In genomic region chr12:94207467-94208432, GRCh38 we compare ENCODE assay signal across 9 cellular contexts. TPM values are rescaled to one million over a fixed set of nuclear protein-coding genes. Genes with fewer than 3 reads are reported as not detected.
A peak's percentile ranks its signal among the peaks of the same experiment; 100 is the strongest.
DNase-seq lines count a peak whose midpoint lies in the region; ATAC-seq and FAIRE-seq lines count a peak whose summit lies in the region.
"Had no signal": no experiment of that assay in that cellular context is flagged by ENCODE, and none has a peak within 500 bp of the region (broad histone marks: within the 10 kb centered on the region; RNA-seq: fewer than 3 reads in every experiment).

No MANE protein-coding gene starts in this region.

- no peaks in the 10 kb centered on the region for H3K27me3 ChIP-seq in small intestine (ENCODE audit: control insufficient read depth in 2 of 2, insufficient read depth in 2 of 2, low read length in 2 of 2)

- H3K27me3 Mint-ChIP-seq in T-cell, result no peaks in the 10 kb centered on the region
- H3K27me3 Mint-ChIP-seq in effector memory CD8-positive, alpha-beta T cell, result no peaks in the 10 kb centered on the region

- no peaks in the 10 kb centered on the region for H3K9me3 ChIP-seq in small intestine (ENCODE audit: control insufficient read depth, low read depth)

- peak overlapping the region; percentile 75 to 80 (median 76) for H3K4me3 Mint-ChIP-seq in T-cell
- H3K4me3 Mint-ChIP-seq in effector memory CD8-positive, alpha-beta T cell, result peak overlapping the region; percentile 81 to 84

- H3K4me1 ChIP-seq in small intestine (ENCODE audit: control insufficient read depth in 2 of 2, insufficient read depth in 1 of 2, low read depth in 1 of 2, low read length in 1 of 2), result peaks cover 0 to 3% of the 10 kb centered on the region in 2 donors

- CTCF ChIA-PET in T-cell (lab: Charles Lee), result interaction anchor here (0.6 to 1.5 kb wide), 10 partner anchors 30 to 1790 kb away, joined by 3 to 8 read pairs (median 4); partner anchors contain the start of gene PLXNC1 (in 1 of the 2)

- H3K4me3 ChIP-seq in small intestine (ENCODE audit: low read depth in 1 of 2, low read length in 2 of 2), result no peak overlapping the region

- H3K36me3 Mint-ChIP-seq in T-cell, result peaks cover 7% of the 10 kb centered on the region
- H3K36me3 Mint-ChIP-seq in effector memory CD8-positive, alpha-beta T cell (ENCODE audit: insufficient read depth), result peaks cover 10% of the 10 kb centered on the region

- peak overlapping the region; percentile 48 to 90 for H3K27ac ChIP-seq in small intestine (ENCODE audit: low read depth in 1 of 2, low read length in 1 of 2)

- POLR2A ChIA-PET in T-cell (lab: Charles Lee), result interaction anchor here (0.5 to 1.1 kb wide), 7 partner anchors 24 to 1988 kb away, joined by 3 to 4 read pairs (median 3); no protein-coding TSS in a partner anchor

- no peaks in the 10 kb centered on the region for H3K9me3 Mint-ChIP-seq in T-cell
- H3K9me3 Mint-ChIP-seq in effector memory CD8-positive, alpha-beta T cell, result no peaks in the 10 kb centered on the region

- peak overlapping the region; percentile 93 to 98 for H3K27ac Mint-ChIP-seq in T-cell
- H3K27ac Mint-ChIP-seq in effector memory CD8-positive, alpha-beta T cell, result peak overlapping the region; percentile 94 to 99

- WGBS in small intestine, 3 donors, result 46 to 76% (median 60%) methylated on average over 12 of the region's 12 CpGs

- peaks cover 56 to 65% (median 59%) of the 10 kb centered on the region in 3 donors for H3K4me1 Mint-ChIP-seq in T-cell
- H3K4me1 Mint-ChIP-seq in effector memory CD8-positive, alpha-beta T cell (ENCODE audit: low read depth in 2 of 2), result peaks cover 37 to 50% of the 10 kb centered on the region in 2 donors

- peak in 30 of 34 experiments; percentile 6 to 54 (median 22) for DNase-seq in T-cell
- peak; percentile 17 to 38 (median 18) for DNase-seq in effector memory CD8-positive, alpha-beta T cell
- DNase-seq in small intestine, result peak; percentile 18
- no peak for DNase-seq in NCI-H1092 (lab: John Stamatoyannopoulos, UW)
- DNase-seq in AG08396 (ENCODE audit: low spot score), result no peak
- no peak for DNase-seq in C1 segment of cervical spinal cord (lab: John Stamatoyannopoulos, UW)

- ATAC-seq in GM18873 (IDR thresholded peaks at IDR 0.05; ENCODE audit: low FRiP score, unreplicated experiment) (peak; percentile 69), HG02943 (IDR thresholded peaks at IDR 0.05; ENCODE audit: low read depth, unreplicated experiment) (peak; percentile 80), T-cell (replicated peaks in 1 of 4) (peak; percentile 68 to 85 (median 77))
- peak; percentile 76 for ATAC-seq in effector memory CD8-positive, alpha-beta T cell (replicated peaks)
- ATAC-seq: Panc1 had no signal

- FAIRE-seq in small intestine (lab: Jason Lieb, UNC), result no peak

- no peaks in the 10 kb centered on the region for H3K36me3 ChIP-seq in small intestine (ENCODE audit: control insufficient read depth in 2 of 2, insufficient read depth in 2 of 2, low read length in 2 of 2)

RNA-seq across cellular contexts. Expression of gene PLXNC1, which starts 59.4 kb away (rescaled TPM):
- total RNA-seq in T-cell, result 10 to 100 TPM; 12.9 to 23.9 (median 19.2) TPM
- 1 to 10 TPM in 2 of 3 donors, under 1 TPM in 1; 0.22 to 1.4 (median 1.1) TPM for polyA plus RNA-seq in small intestine

Comparison
In these comparisons a context has a peak if more than half of its experiments do, and no peak if none do; other contexts are left out.
1. DNase-seq: peak in T-cell (30 of 34), effector memory CD8-positive, alpha-beta T cell (3 of 3) and small intestine (single experiment); none in NCI-H1092 (single experiment), AG08396 (single experiment) and C1 segment of cervical spinal cord (0 of 14).
2. Peak in every context shown above with its lines, with median percentiles within 50 percentile points of each other: ATAC-seq.